7 cellular contexts compared by ENCODE assay signal in the genomic region with DNA sequence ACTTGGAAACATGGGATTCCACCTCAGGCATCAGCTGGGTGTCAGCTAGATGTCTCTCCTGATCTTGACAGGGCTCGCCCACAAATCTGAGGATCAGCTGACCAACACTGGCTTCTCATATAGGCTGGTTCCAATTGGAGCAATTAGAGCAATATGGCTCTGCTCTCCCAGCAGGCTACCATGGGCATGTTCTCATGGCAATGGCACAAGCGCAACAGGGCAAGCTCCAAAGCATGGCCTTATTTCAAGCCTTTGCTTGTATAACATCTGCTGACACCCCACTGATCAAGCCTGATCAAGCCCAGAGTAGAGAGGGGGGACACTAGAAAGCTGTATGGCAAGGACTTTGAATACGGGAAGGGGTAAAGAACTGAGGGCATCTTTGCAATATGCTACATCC. TPM values are rescaled to one million over a fixed set of nuclear protein-coding genes. Genes with fewer than 3 reads are reported as not detected.
"Had no signal": no experiment of that assay in that cellular context is flagged by ENCODE, and none has a peak within 500 bp of the region (broad histone marks: within the 10 kb centered on the region; RNA-seq: fewer than 3 reads in every experiment).

No MANE protein-coding gene starts in this region.

- H3K4me2 ChIP-seq: GM23338 had no signal

- ATAC-seq: GM23338, K562 had no signal

- H2AFZ ChIP-seq: GM23338 had no signal

- H3K4me3 ChIP-seq: GM23338, K562 had no signal

- DNase-seq: H9, HCEC 1CT, IMR-90 had no signal

RNA-seq across cellular contexts. Expression of a gene that starts 40.7 kb away (rescaled TPM):
- total RNA-seq: GM23338, H1, H9, HT-29, IMR-90, K562 had no signal
- polyA plus RNA-seq: GM23338, H1, IMR-90, K562 had no signal
